In the genomic region with DNA sequence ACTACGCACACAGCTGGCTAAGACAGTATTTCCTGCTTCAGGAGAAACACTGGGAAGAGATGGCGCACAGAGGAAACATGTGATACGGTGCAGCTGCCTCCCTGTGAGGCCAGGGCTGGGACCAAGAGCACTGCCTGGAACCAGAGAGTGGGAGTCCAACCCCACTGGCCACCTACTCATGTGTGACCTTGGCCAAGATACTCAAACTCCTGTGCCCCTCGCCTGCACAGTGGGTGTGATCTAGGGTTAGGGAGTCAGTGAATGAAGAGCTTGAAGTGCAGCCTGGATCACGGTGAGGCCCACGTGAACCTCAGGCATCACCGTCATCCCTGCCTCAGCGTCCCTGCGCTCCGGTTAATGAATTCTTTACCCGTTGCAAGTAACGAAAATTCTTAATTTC, we compare ENCODE assay signal across 19 cellular contexts. TPM values are rescaled to one million over a fixed set of nuclear protein-coding genes. Genes with fewer than 3 reads are reported as not detected.
DNase-seq lines count a peak whose midpoint lies in the region; ATAC-seq, FAIRE-seq and TF ChIP-seq lines count a peak whose summit lies in the region.
"Had no signal": no experiment of that assay in that cellular context is flagged by ENCODE, and none has a peak within 500 bp of the region (broad histone marks: within the 10 kb centered on the region; RNA-seq: fewer than 3 reads in every experiment).

No MANE protein-coding gene starts in this region.

- CTCF ChIA-PET in naive thymus-derived CD4-positive, alpha-beta T cell (lab: Charles Lee) = no interaction called here

- H3K4me1 ChIP-seq in right cardiac atrium (ENCODE audit: control insufficient read depth, insufficient read depth, low read length) (no peaks in the 10 kb centered on the region), kidney (ENCODE audit: control insufficient read depth in 1 of 2, insufficient read depth in 1 of 2, low read depth in 1 of 2, low read length in 2 of 2) (no peaks in the 10 kb centered on the region)
- H3K4me1 ChIP-seq in naive thymus-derived CD4-positive, alpha-beta T cell (ENCODE audit: control insufficient read depth in 2 of 2, insufficient read depth in 2 of 2, low read length in 2 of 2) = peaks cover 11 to 17% of the 10 kb centered on the region in 2 donors

- no peak overlapping the region for H3K4me3 Mint-ChIP-seq in naive thymus-derived CD4-positive, alpha-beta T cell
- H3K4me3 Mint-ChIP-seq: CD4-positive, alpha-beta T cell had no signal

- H3K4me3 ChIP-seq in right cardiac atrium (ENCODE audit: low read length) (no peak overlapping the region), kidney (ENCODE audit: low read length in 2 of 2) (no peak overlapping the region)
- H3K4me3 ChIP-seq in naive thymus-derived CD4-positive, alpha-beta T cell (ENCODE audit: low read length) = no peak overlapping the region
- H3K4me3 ChIP-seq: BLaER1 treated with 17β-estradiol and CSF1 and Interleukin-3, amounts not matched to agents 10 nM and 100 nM; GM12878; GM23248 had no signal

- H3K9ac ChIP-seq in kidney (ENCODE audit: low read length in 2 of 2) = no peak overlapping the region
- H3K9ac ChIP-seq: BLaER1 treated with 17β-estradiol and CSF1 and Interleukin-3, amounts not matched to agents 10 nM and 100 nM; GM23248 had no signal

- no peak overlapping the region for H3K27ac ChIP-seq in right cardiac atrium (ENCODE audit: low read length)
- no peak overlapping the region for H3K27ac ChIP-seq in kidney (ENCODE audit: low read depth in 2 of 2, low read length in 2 of 2)
- H3K27ac ChIP-seq in naive thymus-derived CD4-positive, alpha-beta T cell (ENCODE audit: low read depth, low read length) = no peak overlapping the region
- H3K27ac ChIP-seq: BLaER1 treated with 17β-estradiol and CSF1 and Interleukin-3, amounts not matched to agents 10 nM and 100 nM; GM23248; HL-60 had no signal

- TF ChIP-seq CTCF in kidney (IDR thresholded peaks at IDR 0.05; ENCODE audit: borderline replicate concordance, extremely low read depth, insufficient read depth) = no peak

- H3K9me3 Mint-ChIP-seq in naive thymus-derived CD4-positive, alpha-beta T cell = peaks cover 0 to 6% (median 0%) of the 10 kb centered on the region in 11 donors
- H3K9me3 Mint-ChIP-seq: CD4-positive, alpha-beta T cell had no signal

- no peak for ATAC-seq in right cardiac atrium
- no peak for ATAC-seq in naive thymus-derived CD4-positive, alpha-beta T cell
- ATAC-seq: GM12878, HCT116 had no signal

- H3K27me3 Mint-ChIP-seq in naive thymus-derived CD4-positive, alpha-beta T cell = peaks cover 0 to 7% (median 0%) of the 10 kb centered on the region in 5 donors
- H3K27me3 Mint-ChIP-seq: CD4-positive, alpha-beta T cell had no signal

- H3K27ac Mint-ChIP-seq in naive thymus-derived CD4-positive, alpha-beta T cell = no peak overlapping the region
- H3K27ac Mint-ChIP-seq: CD4-positive, alpha-beta T cell had no signal

- DNase-seq in cardiac septum (ENCODE audit: low spot score) = peak; percentile 9
- DNase-seq in right cardiac atrium = no peak
- peak; percentile 32 for DNase-seq in kidney
- DNase-seq in mesenteric fat pad (ENCODE audit: low spot score) = peak; percentile 65
- no peak for DNase-seq in naive thymus-derived CD4-positive, alpha-beta T cell
- no peak for DNase-seq in dedifferentiated amniotic fluid mesenchymal stem cell (ENCODE audit: extremely low spot score)
- DNase-seq in GF-D8 (lab: John Stamatoyannopoulos, UW) = no peak
- DNase-seq in putamen (ENCODE audit: low spot score) = no peak
- DNase-seq: ACHN; Calu3; CD4-positive, alpha-beta T cell; DMS 273 treated with DMSO at 0.1 percent for 48 hours; GM23248 had no signal

- FAIRE-seq in kidney (lab: Jason Lieb, UNC) = no peak
- FAIRE-seq: GM12878, GM18507, H54 had no signal

- no peaks in the 10 kb centered on the region for H3K27me3 ChIP-seq in right cardiac atrium (ENCODE audit: control insufficient read depth, insufficient read depth)
- no peaks in the 10 kb centered on the region for H3K27me3 ChIP-seq in naive thymus-derived CD4-positive, alpha-beta T cell (ENCODE audit: control insufficient read depth in 2 of 2, insufficient read depth in 2 of 2, low read length in 2 of 2)
- H3K27me3 ChIP-seq: BLaER1 treated with 17β-estradiol and CSF1 and Interleukin-3, amounts not matched to agents 10 nM and 100 nM had no signal

- peaks cover 9 to 21% (median 12%) of the 10 kb centered on the region in 7 donors for H3K4me1 Mint-ChIP-seq in naive thymus-derived CD4-positive, alpha-beta T cell

- peaks cover 6 to 9% of the 10 kb centered on the region in 2 donors for H3K36me3 ChIP-seq in kidney (ENCODE audit: control insufficient read depth in 1 of 2, insufficient read depth in 2 of 2, low read length in 2 of 2)
- peaks cover 0 to 8% (median 0%) of the 10 kb centered on the region in 3 experiments for H3K36me3 ChIP-seq in naive thymus-derived CD4-positive, alpha-beta T cell (ENCODE audit: control insufficient read depth in 2 of 3, insufficient read depth in 3 of 3, low read length in 3 of 3)

- POLR2A ChIA-PET in naive thymus-derived CD4-positive, alpha-beta T cell (lab: Charles Lee) = no interaction called here

- H3K9me3 ChIP-seq in right cardiac atrium (ENCODE audit: control insufficient read depth, low read length) (no peaks in the 10 kb centered on the region), kidney (ENCODE audit: control insufficient read depth in 1 of 2, low read length in 2 of 2) (no peaks in the 10 kb centered on the region)
- no peaks in the 10 kb centered on the region for H3K9me3 ChIP-seq in naive thymus-derived CD4-positive, alpha-beta T cell (ENCODE audit: control insufficient read depth in 2 of 3, low read length in 3 of 3)
- H3K9me3 ChIP-seq: BLaER1 treated with 17β-estradiol and CSF1 and Interleukin-3, amounts not matched to agents 10 nM and 100 nM had no signal

- WGBS in right cardiac atrium = 89% methylated on average over 12 of the region's 12 CpGs

- intact Hi-C loops in cardiac septum (cut with DNase I) (no loop called here), right cardiac atrium (cut with DNase I) (no loop called here), kidney (cut with DNase I) (no loop called here)
- intact Hi-C loops in naive thymus-derived CD4-positive, alpha-beta T cell (cut with micrococcal nuclease) = loop anchor here in 1 of 2 donors (10.0 kb wide), 1 partner anchor 330 kb away; no protein-coding TSS in a partner anchor

- peaks cover 0 to 10% (median 7%) of the 10 kb centered on the region in 5 donors for H3K36me3 Mint-ChIP-seq in naive thymus-derived CD4-positive, alpha-beta T cell

RNA-seq across cellular contexts. Expression of a gene that starts 41.7 kb away (rescaled TPM):
- total RNA-seq in cardiac septum (396 TPM), right cardiac atrium (100 to 1,000 TPM; 275 to 395 (median 317) TPM), kidney (74.1 TPM), mesenteric fat pad (49.1 TPM)
- polyA plus RNA-seq in right cardiac atrium (760 TPM), kidney (ENCODE audit: insufficient read depth, low read depth, low replicate concordance) (313 TPM)
- total RNA-seq in naive thymus-derived CD4-positive, alpha-beta T cell = 10 to 100 TPM; 18.5 to 31.1 (median 26.5) TPM
- 10 to 100 TPM; 41.7 to 64.2 TPM for polyA plus RNA-seq in naive thymus-derived CD4-positive, alpha-beta T cell

Comparison
In these comparisons a context has a peak if more than half of its experiments do, and no peak if none do; other contexts are left out.
1. DNase-seq: peak in cardiac septum (single experiment), kidney (single experiment) and mesenteric fat pad (single experiment); none in right cardiac atrium (0 of 3), naive thymus-derived CD4-positive, alpha-beta T cell (0 of 9), dedifferentiated amniotic fluid mesenchymal stem cell (single experiment), GF-D8 (single experiment) and putamen (single experiment).